In the genomic region with DNA sequence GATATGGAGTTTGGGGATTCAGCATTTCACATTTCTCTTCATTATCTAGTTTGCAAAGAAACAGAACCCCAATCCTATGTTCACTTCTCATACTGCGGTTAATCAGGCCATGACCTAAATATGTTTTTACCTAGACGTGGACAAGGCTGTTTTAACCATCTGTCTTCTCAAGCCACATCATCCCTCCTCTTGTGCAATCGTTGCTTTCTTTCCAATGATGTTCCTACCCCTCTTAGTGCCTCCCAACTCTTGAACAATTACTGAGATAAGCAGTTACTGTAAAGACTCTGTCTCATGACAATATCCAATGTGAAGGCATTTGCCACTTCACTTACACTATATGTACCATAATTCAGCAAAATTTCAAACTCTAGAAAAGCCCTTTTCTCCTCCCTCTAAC, we compare ENCODE assay signal across 19 cellular contexts.
DNase-seq lines count a peak whose midpoint lies in the region; ATAC-seq and TF ChIP-seq lines count a peak whose summit lies in the region.
"Had no signal": no experiment of that assay in that cellular context is flagged by ENCODE, and none has a peak within 500 bp of the region (broad histone marks: within the 10 kb centered on the region; RNA-seq: fewer than 3 reads in every experiment).

No MANE protein-coding gene starts in this region.

- no peak overlapping the region for H2AFZ ChIP-seq in IMR-90 (replicated peaks; ENCODE audit: low read length, poor library complexity)
- H2AFZ ChIP-seq: GM23338 had no signal

- DNase-seq in IMR-90, result peak; percentile 52
- peak; percentile 52 for DNase-seq in amniotic epithelial cell (ENCODE audit: low read depth)
- DNase-seq in fibroblast of pulmonary artery (ENCODE audit: low read depth), result peak; percentile 30
- no peak for DNase-seq in breast epithelium (ENCODE audit: low spot score in 2 of 2)
- no peak for DNase-seq in tibial nerve (ENCODE audit: low spot score in 2 of 2)
- no peak for DNase-seq in RKO (ENCODE audit: low spot score)
- DNase-seq: ACHN; BE2C; C1 segment of cervical spinal cord; CD4-positive, CD25-positive, alpha-beta regulatory T cell; CD8-positive, alpha-beta memory T cell; COR-L47; DMS79; GDM1; H9 had no signal

- no peak for TF ChIP-seq CTCF in IMR-90 (conservative IDR thresholded peaks at IDR 0.05; ENCODE audit: low read depth, low read length)
- no peak for TF ChIP-seq CTCF in fibroblast of pulmonary artery (IDR thresholded peaks at IDR 0.05; ENCODE audit: low read length, missing control alignments)
- no peak for TF ChIP-seq CTCF in breast epithelium (IDR thresholded peaks at IDR 0.05)
- TF ChIP-seq CTCF in tibial nerve (IDR thresholded peaks at IDR 0.05), result no peak

- no peaks in the 10 kb centered on the region for H3K9me3 ChIP-seq in IMR-90 (ENCODE audit: control insufficient read depth, insufficient read depth, low read length)
- no peaks in the 10 kb centered on the region for H3K9me3 ChIP-seq in breast epithelium
- H3K9me3 ChIP-seq in tibial nerve, result no peaks in the 10 kb centered on the region
- H3K9me3 ChIP-seq: BE2C had no signal

- H2AK5ac ChIP-seq in IMR-90 (ENCODE audit: low read depth, low read length), result no peak overlapping the region

- H4K91ac ChIP-seq in IMR-90 (ENCODE audit: insufficient read depth, low read depth, low read length), result no peak overlapping the region

- H2BK15ac ChIP-seq in IMR-90 (ENCODE audit: low read depth, low read length), result no peak overlapping the region

- dilution Hi-C loops in IMR-90 (cut with HindIII; ENCODE audit: low sequenced_read_pairs, unreplicated experiment), result no loop called here

- ATAC-seq in IMR-90 (ENCODE audit: low read depth), result peak; percentile 29; the same call in 1 of the 2 replicates
- ATAC-seq in HG02610 (IDR thresholded peaks at IDR 0.05; ENCODE audit: unreplicated experiment), result no peak
- ATAC-seq: GM23338, K562 had no signal

- no peak overlapping the region for H3K23ac ChIP-seq in IMR-90 (ENCODE audit: low read depth, low read length)

- peaks cover 7% of the 10 kb centered on the region; the same call in 1 of the 2 replicates for H3K9me1 ChIP-seq in IMR-90 (ENCODE audit: insufficient read depth, low read length)

- H3K56ac ChIP-seq in IMR-90 (ENCODE audit: extremely low read depth, insufficient read depth, low read length), result no peak overlapping the region

- H2BK120ac ChIP-seq in IMR-90 (ENCODE audit: low read depth, low read length), result no peak overlapping the region

- no peak overlapping the region for H3K14ac ChIP-seq in IMR-90 (replicated peaks; ENCODE audit: low read depth, low read length)

- CTCF ChIA-PET in IMR-90 (lab: Yijun Ruan, JAX), result interaction anchor here (0.6 kb wide), 1 partner anchor 997 kb away, joined by 4 read pairs; no protein-coding TSS in a partner anchor

- H3K4me1 ChIP-seq in IMR-90 (ENCODE audit: control insufficient read depth, insufficient read depth, low read length) (peaks cover 9% of the 10 kb centered on the region), breast epithelium (no peaks in the 10 kb centered on the region), tibial nerve (no peaks in the 10 kb centered on the region)

- no peak for TF ChIP-seq EP300 in tibial nerve (IDR thresholded peaks at IDR 0.05)

- H3K9ac ChIP-seq in IMR-90 (ENCODE audit: low read depth, low read length), result no peak overlapping the region

- no peak overlapping the region for H3K4me3 ChIP-seq in IMR-90 (ENCODE audit: insufficient read depth, low read depth, low read length)
- H3K4me3 ChIP-seq in fibroblast of pulmonary artery (replicated peaks; ENCODE audit: low read depth, low read length), result no peak overlapping the region
- H3K4me3 ChIP-seq in breast epithelium, result no peak overlapping the region
- H3K4me3 ChIP-seq in tibial nerve, result no peak overlapping the region
- H3K4me3 ChIP-seq: GM23338, K562 had no signal

- in situ Hi-C loops in IMR-90 (cut with MboI; ENCODE audit: low sequenced_read_pairs), result no loop called here

- H2BK20ac ChIP-seq in IMR-90 (ENCODE audit: low read depth, low read length), result no peak overlapping the region

- POLR2A ChIA-PET in IMR-90 (lab: Charles Lee; ENCODE audit: unreplicated experiment), result no interaction called here

- H4K8ac ChIP-seq in IMR-90 (ENCODE audit: low read depth in 2 of 2, low read length in 2 of 2), result peak overlapping the region in 1 of 2 experiments; percentile 17; a peak in 1 of 4 replicates

- no peaks in the 10 kb centered on the region for H3K27me3 ChIP-seq in IMR-90 (ENCODE audit: control insufficient read depth, insufficient read depth, low read length)
- H3K27me3 ChIP-seq in breast epithelium, result no peaks in the 10 kb centered on the region
- no peaks in the 10 kb centered on the region for H3K27me3 ChIP-seq in tibial nerve
- H3K27me3 ChIP-seq: BE2C had no signal

- no peaks in the 10 kb centered on the region for H3K36me3 ChIP-seq in IMR-90 (ENCODE audit: control insufficient read depth, insufficient read depth, low read length)
- H3K36me3 ChIP-seq in breast epithelium, result peaks cover 3% of the 10 kb centered on the region
- no peaks in the 10 kb centered on the region for H3K36me3 ChIP-seq in tibial nerve
- H3K36me3 ChIP-seq: BE2C had no signal

- peak overlapping the region; percentile 44; the same call in 1 of the 2 replicates for H3K4me2 ChIP-seq in IMR-90 (ENCODE audit: low read depth, low read length)
- H3K4me2 ChIP-seq: GM23338 had no signal

- H3K27ac ChIP-seq in IMR-90 (ENCODE audit: insufficient read depth, low read length) (no peak overlapping the region), breast epithelium (no peak overlapping the region), tibial nerve (no peak overlapping the region)
- H3K27ac ChIP-seq: HL-60 had no signal

- no TSS peak for BruUV-seq in IMR-90 (replicated peaks; lab: Mats Ljungman, UMichigan)

- H3K4ac ChIP-seq in IMR-90 (ENCODE audit: low read depth, low read length), result no peak overlapping the region

- peaks cover 12 to 52% of the 10 kb centered on the region in 2 experiments; a peak in 3 of 4 replicates for H3K79me1 ChIP-seq in IMR-90 (ENCODE audit: low read depth in 1 of 2, low read length in 2 of 2)

- peak overlapping the region; percentile 28 for H2BK5ac ChIP-seq in IMR-90 (ENCODE audit: low read depth, low read length, poor library complexity, severe bottlenecking)

- H4K5ac ChIP-seq in IMR-90 (ENCODE audit: low read depth, low read length), result no peak overlapping the region

- H2AK9ac ChIP-seq in IMR-90 (replicated peaks; ENCODE audit: low read depth, low read length, poor library complexity), result no peak overlapping the region

- no peak overlapping the region; the same call in 1 of the 2 replicates for H3K18ac ChIP-seq in IMR-90 (ENCODE audit: low read depth, low read length)

- TF ChIP-seq POLR2A in IMR-90 (IDR thresholded peaks at IDR 0.05; ENCODE audit: low read depth, low read length) (no peak), breast epithelium (IDR thresholded peaks at IDR 0.05) (no peak), tibial nerve (IDR thresholded peaks at IDR 0.05) (no peak)

- WGBS in IMR-90 (ENCODE audit: extremely low coverage in 2 of 2, insufficient read length in 1 of 2), 2 experiments, result 76% methylated on average over 3 of the region's 3 CpGs; no CpG with 5 or more reads in 1 of the 2 experiments
- WGBS in tibial nerve, 2 donors, result 90 to 92% methylated on average over 3 of the region's 3 CpGs

- TF ChIP-seq RAD21 in IMR-90 (IDR thresholded peaks at IDR 0.05; ENCODE audit: low read length), result no peak

- intact Hi-C loops in IMR-90 (cut with micrococcal nuclease) (no loop called here), breast epithelium (cut with DNase I; ENCODE audit: low total_unique reads) (no loop called here)

- peaks cover 23% of the 10 kb centered on the region; the same call in 1 of the 2 replicates for H4K20me1 ChIP-seq in IMR-90 (ENCODE audit: insufficient read depth, low read length)

TF ChIP-seq in IMR-90, 13 proteins besides CTCF, POLR2A, EP300 and RAD21:
- TF ChIP-seq, protein P1, sequence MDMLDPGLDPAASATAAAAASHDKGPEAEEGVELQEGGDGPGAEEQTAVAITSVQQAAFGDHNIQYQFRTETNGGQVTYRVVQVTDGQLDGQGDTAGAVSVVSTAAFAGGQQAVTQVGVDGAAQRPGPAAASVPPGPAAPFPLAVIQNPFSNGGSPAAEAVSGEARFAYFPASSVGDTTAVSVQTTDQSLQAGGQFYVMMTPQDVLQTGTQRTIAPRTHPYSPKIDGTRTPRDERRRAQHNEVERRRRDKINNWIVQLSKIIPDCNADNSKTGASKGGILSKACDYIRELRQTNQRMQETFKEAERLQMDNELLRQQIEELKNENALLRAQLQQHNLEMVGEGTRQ (IDR thresholded peaks at IDR 0.05; ENCODE audit: low read depth, low read length), result no peak
- TF ChIP-seq CEBPB (IDR thresholded peaks at IDR 0.05; ENCODE audit: low read depth, low read length), result peak; percentile 91
TF ChIP-seq in IMR-90: peak in this region for 1.

Comparison
In these comparisons a context has a peak if more than half of its experiments do, and no peak if none do; other contexts are left out.
1. DNase-seq: peak in IMR-90 (single experiment), amniotic epithelial cell (single experiment) and fibroblast of pulmonary artery (single experiment); none in breast epithelium (0 of 2), tibial nerve (0 of 2) and RKO (single experiment).